ENCODE assay signal across 8 cellular contexts in the genomic region with DNA sequence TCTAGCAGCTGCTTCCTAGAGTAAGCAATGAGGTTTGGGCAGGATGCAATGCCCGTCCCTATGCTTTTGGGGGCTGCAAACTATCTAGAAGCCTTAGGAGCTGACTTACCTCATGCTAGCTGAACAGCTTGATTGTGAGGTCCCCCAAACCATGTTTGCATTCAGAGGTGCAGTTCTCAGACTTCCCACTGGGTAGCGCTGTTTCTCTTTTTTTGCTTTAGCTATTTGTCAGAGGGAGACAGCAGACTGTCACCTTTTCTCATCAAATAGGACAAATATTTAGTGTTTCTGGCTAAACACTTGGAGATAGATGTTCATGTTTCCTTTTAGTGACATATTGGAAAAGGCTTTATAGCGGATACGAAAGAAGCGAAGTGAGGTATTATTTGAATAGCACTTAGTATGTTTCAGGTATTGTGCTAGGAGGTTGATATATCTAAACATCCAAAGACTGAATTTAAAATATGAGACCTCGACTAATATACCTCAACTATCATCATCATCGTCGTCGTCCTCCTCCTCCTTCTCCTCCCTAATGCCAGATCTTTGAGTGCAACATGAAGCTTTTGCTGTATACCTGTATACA. TPM values are rescaled to one million over a fixed set of nuclear protein-coding genes. Genes with fewer than 3 reads are reported as not detected.
DNase-seq lines count a peak whose midpoint lies in the region; ATAC-seq, FAIRE-seq and TF ChIP-seq lines count a peak whose summit lies in the region.

No MANE protein-coding gene starts in this region.

- no peaks in the 10 kb centered on the region for H3K36me3 ChIP-seq in GM12878 (ENCODE audit: control insufficient read depth in 2 of 2, insufficient read depth in 2 of 2, low read length in 1 of 2)

- FAIRE-seq in GM12878 (lab: Jason Lieb, UNC): peak; percentile 82

- no peak overlapping the region for H3K4me2 ChIP-seq in GM12878 (ENCODE audit: control insufficient read depth, insufficient read depth)

- POLR2A ChIA-PET in GM12878 (lab: Charles Lee): no interaction called here

- H3K27me3 ChIP-seq in GM12878 (replicated peaks in 1 of 2; ENCODE audit: control insufficient read depth in 2 of 2, insufficient read depth in 2 of 2, low read length in 1 of 2): peaks cover 0 to 2% of the 10 kb centered on the region in 2 experiments; a peak in 2 of 4 replicates

- DNase-seq in NCI-H510A treated with DMSO at 0.1 percent for 48 hours (lab: John Stamatoyannopoulos, UW) (peak; percentile 36), NCI-H510A (lab: John Stamatoyannopoulos, UW) (no peak), NCI-H1436 treated with DMSO at 0.1 percent for 48 hours (lab: John Stamatoyannopoulos, UW) (peak; percentile 12), T-helper 9 cell (peak; percentile 69), GM12878 (ENCODE audit: low read depth, low spot score) (peak; percentile 41), iPS-NIHi11 (ENCODE audit: low spot score) (peak; percentile 68)
- peak; percentile 81 for DNase-seq in stimulated activated CD4-positive, alpha-beta T cell treated with anti-CD3 and anti-CD28 coated beads, Interleukin-15, amount 100 ng/mL, for 24 hours

- 11% methylated on average over 9 of the region's 9 CpGs for WGBS in GM12878 (ENCODE audit: insufficient coverage, insufficient replicate concordance, low lambda C conversion rate, missing lambda C conversion rate)

- TF ChIP-seq POLR2A in GM12878 (IDR thresholded peaks at IDR 0.05; ENCODE audit: low read depth, low read length): no peak

- no TSS peak for BruUV-seq in GM12878 (replicated peaks; lab: Mats Ljungman, UMichigan)

- ATAC-seq in HG02763 (IDR thresholded peaks at IDR 0.05; ENCODE audit: unreplicated experiment) (peak; percentile 70), GM12878 (peak; percentile 96)

- SMC1A ChIA-PET in GM12878 (lab: Charles Lee; ENCODE audit: uncharacterized antibody, unreplicated experiment): interaction anchor here (0.6 to 4.0 kb wide), 42 partner anchors 9 to 506 kb away, joined by 3 to 47 read pairs (median 4); a partner anchor contains a TSS

- peaks cover 5% of the 10 kb centered on the region for H3K4me1 ChIP-seq in GM12878 (ENCODE audit: control insufficient read depth, insufficient read depth, low read length)

- H3K79me2 ChIP-seq in GM12878 (ENCODE audit: control insufficient read depth, insufficient read depth, low read length): no peaks in the 10 kb centered on the region

- intact Hi-C loops in GM12878 (cut with micrococcal nuclease; ENCODE audit: unreplicated experiment): loop anchor here (1.0 to 5.0 kb wide), 3 partner anchors 196 to 333 kb away; a partner anchor contains a TSS

- CTCF ChIA-PET in GM12878 (lab: Yijun Ruan, JAX): interaction anchor here (0.6 to 5.4 kb wide), 49 partner anchors 8 to 960 kb away, joined by 3 to 98 read pairs (median 5); a partner anchor contains a TSS

- no peaks in the 10 kb centered on the region for H4K20me1 ChIP-seq in GM12878 (ENCODE audit: control insufficient read depth, insufficient read depth)

- H3K27ac ChIP-seq in GM12878 (ENCODE audit: control insufficient read depth, insufficient read depth): no peak overlapping the region

- H3K9ac ChIP-seq in GM12878 (ENCODE audit: control insufficient read depth, insufficient read depth, low read length): no peak overlapping the region

- no peak overlapping the region for H2AFZ ChIP-seq in GM12878 (ENCODE audit: control insufficient read depth, low read depth, low read length)

- H3K9me3 ChIP-seq in GM12878 (replicated peaks; ENCODE audit: control insufficient read depth, insufficient read depth, low read length): no peaks in the 10 kb centered on the region

- peak; percentile 85 to 96 (median 88) for TF ChIP-seq CTCF in GM12878 (IDR thresholded peaks at IDR 0.05 in 2 of 3, conservative IDR thresholded peaks at IDR 0.05 in 1 of 3; ENCODE audit: control insufficient read depth in 2 of 3, extremely low read depth in 1 of 3, insufficient read depth in 1 of 3, low read depth in 3 of 3, low read length in 3 of 3)

- peak; percentile 100 for TF ChIP-seq RAD21 in GM12878 (IDR thresholded peaks at IDR 0.05; ENCODE audit: insufficient read depth, low read depth, low read length)

- in situ Hi-C loops in GM12878 (cut with MboI): loop anchor here (5.0 to 25.0 kb wide), 3 partner anchors 216 to 956 kb away; no protein-coding TSS in a partner anchor

- no peak for TF ChIP-seq EP300 in GM12878 (IDR thresholded peaks at IDR 0.05; ENCODE audit: borderline replicate concordance in 1 of 2, control insufficient read depth in 1 of 2, low read depth in 2 of 2, low read length in 2 of 2)

- H3K4me3 ChIP-seq in GM12878: no peak overlapping the region

- RAD21 ChIA-PET in GM12878 (lab: Charles Lee; ENCODE audit: unreplicated experiment): interaction anchor here (0.6 to 2.8 kb wide), 32 partner anchors 9 to 362 kb away, joined by 3 to 24 read pairs (median 4); a partner anchor contains a TSS

TF ChIP-seq in GM12878, 131 proteins besides CTCF, POLR2A, EP300 and RAD21 (continues in another document):
- TF ChIP-seq, protein P1, sequence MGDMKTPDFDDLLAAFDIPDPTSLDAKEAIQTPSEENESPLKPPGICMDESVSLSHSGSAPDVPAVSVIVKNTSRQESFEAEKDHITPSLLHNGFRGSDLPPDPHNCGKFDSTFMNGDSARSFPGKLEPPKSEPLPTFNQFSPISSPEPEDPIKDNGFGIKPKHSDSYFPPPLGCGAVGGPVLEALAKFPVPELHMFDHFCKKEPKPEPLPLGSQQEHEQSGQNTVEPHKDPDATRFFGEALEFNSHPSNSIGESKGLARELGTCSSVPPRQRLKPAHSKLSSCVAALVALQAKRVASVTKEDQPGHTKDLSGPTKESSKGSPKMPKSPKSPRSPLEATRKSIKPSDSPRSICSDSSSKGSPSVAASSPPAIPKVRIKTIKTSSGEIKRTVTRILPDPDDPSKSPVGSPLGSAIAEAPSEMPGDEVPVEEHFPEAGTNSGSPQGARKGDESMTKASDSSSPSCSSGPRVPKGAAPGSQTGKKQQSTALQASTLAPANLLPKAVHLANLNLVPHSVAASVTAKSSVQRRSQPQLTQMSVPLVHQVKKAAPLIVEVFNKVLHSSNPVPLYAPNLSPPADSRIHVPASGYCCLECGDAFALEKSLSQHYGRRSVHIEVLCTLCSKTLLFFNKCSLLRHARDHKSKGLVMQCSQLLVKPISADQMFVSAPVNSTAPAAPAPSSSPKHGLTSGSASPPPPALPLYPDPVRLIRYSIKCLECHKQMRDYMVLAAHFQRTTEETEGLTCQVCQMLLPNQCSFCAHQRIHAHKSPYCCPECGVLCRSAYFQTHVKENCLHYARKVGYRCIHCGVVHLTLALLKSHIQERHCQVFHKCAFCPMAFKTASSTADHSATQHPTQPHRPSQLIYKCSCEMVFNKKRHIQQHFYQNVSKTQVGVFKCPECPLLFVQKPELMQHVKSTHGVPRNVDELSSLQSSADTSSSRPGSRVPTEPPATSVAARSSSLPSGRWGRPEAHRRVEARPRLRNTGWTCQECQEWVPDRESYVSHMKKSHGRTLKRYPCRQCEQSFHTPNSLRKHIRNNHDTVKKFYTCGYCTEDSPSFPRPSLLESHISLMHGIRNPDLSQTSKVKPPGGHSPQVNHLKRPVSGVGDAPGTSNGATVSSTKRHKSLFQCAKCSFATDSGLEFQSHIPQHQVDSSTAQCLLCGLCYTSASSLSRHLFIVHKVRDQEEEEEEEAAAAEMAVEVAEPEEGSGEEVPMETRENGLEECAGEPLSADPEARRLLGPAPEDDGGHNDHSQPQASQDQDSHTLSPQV (IDR thresholded peaks at IDR 0.05): no peak
- no peak for TF ChIP-seq BACH1 (IDR thresholded peaks at IDR 0.05; ENCODE audit: borderline replicate concordance)
- TF ChIP-seq, protein P2, sequence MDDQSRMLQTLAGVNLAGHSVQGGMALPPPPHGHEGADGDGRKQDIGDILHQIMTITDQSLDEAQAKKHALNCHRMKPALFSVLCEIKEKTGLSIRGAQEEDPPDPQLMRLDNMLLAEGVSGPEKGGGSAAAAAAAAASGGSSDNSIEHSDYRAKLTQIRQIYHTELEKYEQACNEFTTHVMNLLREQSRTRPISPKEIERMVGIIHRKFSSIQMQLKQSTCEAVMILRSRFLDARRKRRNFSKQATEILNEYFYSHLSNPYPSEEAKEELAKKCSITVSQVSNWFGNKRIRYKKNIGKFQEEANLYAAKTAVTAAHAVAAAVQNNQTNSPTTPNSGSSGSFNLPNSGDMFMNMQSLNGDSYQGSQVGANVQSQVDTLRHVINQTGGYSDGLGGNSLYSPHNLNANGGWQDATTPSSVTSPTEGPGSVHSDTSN (IDR thresholded peaks at IDR 0.05; ENCODE audit: insufficient replicate concordance, low read depth, low read length): peak; percentile 18
- TF ChIP-seq FOXM1 (IDR thresholded peaks at IDR 0.05; ENCODE audit: low read depth, low read length): peak; percentile 57; the same call in 1 of the 2 replicates
- TF ChIP-seq SMC3 (IDR thresholded peaks at IDR 0.05; ENCODE audit: borderline replicate concordance, low read length): peak; percentile 94

RNA-seq across cellular contexts. Expression of a gene that starts 18.7 kb away (rescaled TPM):
- total RNA-seq in GM12878 (2013; cell fraction: nucleolus; rRNA removed): 4.6 and 5.8 TPM in 2 replicates
- total RNA-seq in GM12878 (2014; rRNA removed): 10.0 and 16.0 TPM in 2 replicates
- total RNA-seq in GM12878 (2014; rRNA removed; fragmentation: Illumina TruSeq; extraction: Trizol): 10.1 and 10.4 TPM in 2 replicates
- 8.9 and 10.6 TPM in 2 replicates for total RNA-seq in GM12878 (2021)
- polyA plus RNA-seq in GM12878 (2011; ENCODE audit: low read depth): 7.0 TPM
- polyA plus RNA-seq in GM12878 (2011; rRNA removed): 11.3 and 13.1 TPM in 2 replicates
- polyA plus RNA-seq in GM12878 (2011; cell fraction: cytosol; rRNA removed): 6.8 and 10.3 TPM in 2 replicates
- polyA plus RNA-seq in GM12878 (2011; cell fraction: nucleus; rRNA removed): 1.1 and 2.6 TPM in 2 replicates
- polyA plus RNA-seq in GM12878 (2012): 6.1 and 8.5 TPM in 2 replicates
- 13.2 and 16.0 TPM in 2 replicates for polyA plus RNA-seq in GM12878 (2014; fragmentation: Illumina TruSeq; extraction: Trizol)
- 1 to 10 TPM; 1.8 to 3.8 TPM for polyA plus RNA-seq in GM12878 (2014; fragmentation: Nextera tagmentation; extraction: Ambion mirVana)
- 8.6 and 10.7 TPM in 2 replicates for polyA plus RNA-seq in GM12878 (2014; rRNA removed)
- polyA plus RNA-seq in GM12878 (2016; fragmentation: Nextera tagmentation; extraction: Ambion mirVana): 10 to 100 TPM; 10.0 to 13.1 TPM
- polyA minus RNA-seq in GM12878 (2011; rRNA and poly(A)+ RNA removed): 8.6 and 16.5 TPM in 2 replicates
- 3.7 and 6.3 TPM in 2 replicates for polyA minus RNA-seq in GM12878 (2011; cell fraction: cytosol; rRNA and poly(A)+ RNA removed)
- 0.73 and 2.0 TPM in 2 replicates for polyA minus RNA-seq in GM12878 (2011; cell fraction: nucleus; rRNA and poly(A)+ RNA removed)
